ENCODE assay signal across 10 cellular contexts in genomic region chr5:119333421-119333851, GRCh38. TPM values are rescaled to one million over a fixed set of nuclear protein-coding genes. Genes with fewer than 3 reads are reported as not detected.
DNase-seq lines count a peak whose midpoint lies in the region; ATAC-seq and TF ChIP-seq lines count a peak whose summit lies in the region.
"Had no signal": no experiment of that assay in that cellular context is flagged by ENCODE, and none has a peak within 500 bp of the region (broad histone marks: within the 10 kb centered on the region; RNA-seq: fewer than 3 reads in every experiment).

No MANE protein-coding gene starts in this region.

- no peaks in the 10 kb centered on the region for H3K9me3 Mint-ChIP-seq in activated naive CD8-positive, alpha-beta T cell treated with anti-CD3 and anti-CD28 coated beads for 36 hours
- H3K9me3 Mint-ChIP-seq: nephron had no signal

- H3K27ac ChIP-seq in thyroid gland: peak overlapping the region in 2 of 3 donors; percentile 29 to 60

- intact Hi-C loops in thyroid gland (cut with DNase I): no loop called here

- H3K4me1 Mint-ChIP-seq in activated naive CD8-positive, alpha-beta T cell treated with anti-CD3 and anti-CD28 coated beads for 36 hours: peaks cover 89% of the 10 kb centered on the region

- peak overlapping the region; percentile 96 for H3K27ac Mint-ChIP-seq in activated naive CD8-positive, alpha-beta T cell treated with anti-CD3 and anti-CD28 coated beads for 36 hours
- H3K27ac Mint-ChIP-seq: nephron had no signal

- no peak for TF ChIP-seq CTCF in thyroid gland (IDR thresholded peaks at IDR 0.05)

- peaks cover 36% of the 10 kb centered on the region for H3K36me3 Mint-ChIP-seq in activated naive CD8-positive, alpha-beta T cell treated with anti-CD3 and anti-CD28 coated beads for 36 hours

- no peaks in the 10 kb centered on the region for H3K27me3 Mint-ChIP-seq in activated naive CD8-positive, alpha-beta T cell treated with anti-CD3 and anti-CD28 coated beads for 36 hours

- no peaks in the 10 kb centered on the region for H3K36me3 ChIP-seq in thyroid gland

- peaks cover 19 to 40% of the 10 kb centered on the region in 2 donors for H3K4me1 ChIP-seq in thyroid gland

- no peaks in the 10 kb centered on the region for H3K27me3 ChIP-seq in thyroid gland

- H3K4me3 Mint-ChIP-seq in activated naive CD8-positive, alpha-beta T cell treated with anti-CD3 and anti-CD28 coated beads for 36 hours: peak overlapping the region; percentile 76
- H3K4me3 Mint-ChIP-seq: nephron had no signal

- WGBS in thyroid gland, 2 donors: 69 to 74% methylated on average over 5 of the region's 5 CpGs

- TF ChIP-seq POLR2A in thyroid gland (IDR thresholded peaks at IDR 0.05): no peak

- DNase-seq in activated naive CD4-positive, alpha-beta T cell treated with Interleukin-2 at 50 U/mL for 16 hours: peak; percentile 39
- DNase-seq in activated naive CD4-positive, alpha-beta T cell (lab: John Stamatoyannopoulos, UW): no peak
- no peak for DNase-seq in activated naive CD8-positive, alpha-beta T cell treated with anti-CD3 and anti-CD28 coated beads for 36 hours
- DNase-seq in thyroid gland (no peak), GOT3 (lab: John Stamatoyannopoulos, UW) (no peak)
- DNase-seq in activated CD4-positive, alpha-beta T cell treated with anti-CD3 and anti-CD28 coated beads for 48 hours: no peak
- DNase-seq: NCI-H1436 treated with DMSO at 0.1 percent for 48 hours had no signal

- ATAC-seq in HG03196 (IDR thresholded peaks at IDR 0.05; ENCODE audit: unreplicated experiment) (peak; percentile 0), GM19467 (IDR thresholded peaks at IDR 0.05; ENCODE audit: unreplicated experiment) (no peak)

- H3K4me3 ChIP-seq in thyroid gland (replicated peaks in 1 of 3): no peak overlapping the region

- H3K9me3 ChIP-seq in thyroid gland: no peaks in the 10 kb centered on the region

RNA-seq across cellular contexts. Expression of gene TNFAIP8, which starts 22.4 kb away (rescaled TPM):
- 100 to 1,000 TPM; 176 to 178 TPM for total RNA-seq in activated naive CD8-positive, alpha-beta T cell treated with anti-CD3 and anti-CD28 coated beads for 36 hours
- total RNA-seq in thyroid gland: 10 to 100 TPM; 15.7 to 36.8 (median 33.6) TPM

Comparison
In these comparisons a context has a peak if more than half of its experiments do, and no peak if none do; other contexts are left out.
1. RNA of gene TNFAIP8, which starts 22.4 kb away (total RNA-seq): 176 to 178 TPM in activated naive CD8-positive, alpha-beta T cell treated with anti-CD3 and anti-CD28 coated beads for 36 hours; 15.7 to 36.8 TPM in thyroid gland; every median in the first group is over 4 times any median in the second.